ENCODE assay signal across 16 cellular contexts in the genomic region with DNA sequence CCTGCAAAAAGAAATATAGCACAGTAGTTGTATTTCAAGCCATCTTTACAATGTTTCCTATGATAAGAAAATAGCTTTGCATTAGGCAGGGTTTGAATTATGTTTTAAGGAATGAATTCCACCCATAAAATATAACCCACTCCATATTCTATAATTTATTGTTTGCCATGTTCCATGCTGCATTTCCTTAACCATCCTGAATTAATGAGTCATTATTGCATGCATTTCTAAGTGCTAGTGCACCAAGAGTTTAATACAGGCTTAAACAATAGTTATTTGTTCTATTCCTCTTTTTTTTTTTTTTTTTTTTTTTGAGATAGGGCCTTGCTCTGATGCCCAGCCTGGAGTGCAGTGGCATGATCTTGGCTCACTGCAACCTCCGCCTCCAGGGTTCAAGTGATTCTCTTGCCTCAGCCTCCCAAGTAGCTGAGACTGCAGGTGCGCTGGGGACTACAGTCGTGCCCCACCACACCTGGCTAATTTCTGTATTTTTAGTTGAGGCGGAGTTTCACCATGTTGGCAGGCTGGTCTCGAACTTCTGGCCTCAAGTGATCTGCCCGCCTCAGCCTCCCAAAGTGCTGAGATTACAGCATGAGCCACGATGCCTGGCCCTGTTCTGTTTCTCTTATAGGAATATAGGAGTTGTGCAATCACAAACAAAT. TPM values are rescaled to one million over a fixed set of nuclear protein-coding genes. Genes with fewer than 3 reads are reported as not detected.
DNase-seq lines count a peak whose midpoint lies in the region; ATAC-seq, FAIRE-seq and TF ChIP-seq lines count a peak whose summit lies in the region.
"Had no signal": no experiment of that assay in that cellular context is flagged by ENCODE, and none has a peak within 500 bp of the region (broad histone marks: within the 10 kb centered on the region; RNA-seq: fewer than 3 reads in every experiment).

No MANE protein-coding gene starts in this region.

- no peak overlapping the region for H3K4me3 Mint-ChIP-seq in stimulated activated naive B cell treated with anti-CD40 and anti-IgM and Interleukin-4, amounts not matched to agents 10 μg/mL and 1 μg/mL and 100 μg/mL, for 72 hours
- H3K4me3 Mint-ChIP-seq: endodermal cell; T-helper 1 cell treated with Interleukin-12 subunit alpha and Interleukin-12 subunit beta and Interleukin-4 antibody, amounts not matched to agents 30 μg/mL and 1 μg/mL, for 36 hours had no signal

- no peak for TF ChIP-seq POLR2A in endothelial cell of umbilical vein (IDR thresholded peaks at IDR 0.05; ENCODE audit: low read depth, low read length)

- no peak overlapping the region for H2AFZ ChIP-seq in endothelial cell of umbilical vein (ENCODE audit: low read depth, low read length)
- H2AFZ ChIP-seq: PC-9 had no signal

- in situ Hi-C loops in KBM-7 (cut with MboI; ENCODE audit: low pct_unique_long_range_greater_than_20kb, low sequenced_read_pairs): no loop called here

- no peaks in the 10 kb centered on the region for H3K79me2 ChIP-seq in endothelial cell of umbilical vein (ENCODE audit: control insufficient read depth, insufficient read depth, low read length)

- peaks cover 35 to 39% of the 10 kb centered on the region in 2 donors for H3K36me3 Mint-ChIP-seq in stimulated activated naive B cell treated with anti-CD40 and anti-IgM and Interleukin-4, amounts not matched to agents 10 μg/mL and 1 μg/mL and 100 μg/mL, for 72 hours

- no peaks in the 10 kb centered on the region for H3K27me3 ChIP-seq in endothelial cell of umbilical vein (ENCODE audit: control insufficient read depth in 2 of 2, insufficient read depth in 2 of 2, low read length in 2 of 2)
- H3K27me3 ChIP-seq: BLaER1 treated with 17β-estradiol and CSF1 and Interleukin-3, amounts not matched to agents 10 nM and 100 nM had no signal

- peak; percentile 13 for ATAC-seq in GM21576 (IDR thresholded peaks at IDR 0.05; ENCODE audit: unreplicated experiment)
- ATAC-seq in stimulated activated naive B cell treated with anti-CD40 and anti-IgM and Interleukin-4, amounts not matched to agents 10 μg/mL and 1 μg/mL and 100 μg/mL, for 72 hours (replicated peaks): peak; percentile 4 to 20

- POLR2A ChIA-PET in endothelial cell of umbilical vein (lab: Charles Lee): no interaction called here

- peaks cover 8% of the 10 kb centered on the region for H3K4me1 ChIP-seq in endothelial cell of umbilical vein (ENCODE audit: control insufficient read depth, extremely low read depth, insufficient read depth, low read length)

- no peaks in the 10 kb centered on the region for H3K9me1 ChIP-seq in endothelial cell of umbilical vein (replicated peaks; ENCODE audit: control insufficient read depth, extremely low read depth, insufficient read depth, low read length)

- no peak for FAIRE-seq in endothelial cell of umbilical vein (lab: Jason Lieb, UNC)

- H3K9me3 ChIP-seq in endothelial cell of umbilical vein (replicated peaks; ENCODE audit: control insufficient read depth, insufficient read depth, low read length): no peaks in the 10 kb centered on the region
- H3K9me3 ChIP-seq: mucosa of descending colon had no signal

- DNase-seq in LHCN-M2 (ENCODE audit: low read depth) (peak; percentile 6), endothelial cell of umbilical vein (ENCODE audit: low read depth, low spot score) (no peak), SKM-1 (lab: John Stamatoyannopoulos, UW; ENCODE audit: unreplicated experiment) (no peak), KBM-7 (no peak), activated T-cell treated with anti-CD3 and anti-CD28 coated beads for 4 hours (no peak)
- DNase-seq in stimulated activated naive B cell treated with anti-CD40 and anti-IgM and Interleukin-4, amounts not matched to agents 10 μg/mL and 1 μg/mL and 100 μg/mL, for 72 hours: no peak
- DNase-seq: activated CD4-positive, CD25-positive, alpha-beta regulatory T cell; activated naive CD4-positive, alpha-beta T cell treated with anti-CD3 and anti-CD28 coated beads, Interleukin-2, amount 50 U/mL, for 16 hours; DND-41 had no signal

- TF ChIP-seq CTCF in endothelial cell of umbilical vein (IDR thresholded peaks at IDR 0.05; ENCODE audit: extremely low read depth in 1 of 2, insufficient read depth in 1 of 2, low read depth in 1 of 2, low read length in 2 of 2): no peak

- H3K27ac ChIP-seq in endothelial cell of umbilical vein (ENCODE audit: insufficient read depth, low read depth, low read length): peak overlapping the region; percentile 31
- H3K27ac ChIP-seq: BLaER1 treated with 17β-estradiol and CSF1 and Interleukin-3, amounts not matched to agents 10 nM and 100 nM had no signal

- H3K4me3 ChIP-seq in endothelial cell of umbilical vein (replicated peaks in 1 of 3; ENCODE audit: insufficient read depth in 1 of 3, low read depth in 1 of 3, low read length in 3 of 3): no peak overlapping the region
- H3K4me3 ChIP-seq: BLaER1 treated with 17β-estradiol and CSF1 and Interleukin-3, amounts not matched to agents 10 nM and 100 nM; mucosa of descending colon; PC-9 had no signal

- intact Hi-C loops in endothelial cell of umbilical vein (cut with micrococcal nuclease): loop anchor here (1.0 to 2.0 kb wide), 2 partner anchors 64 to 75 kb away; a partner anchor contains a TSS

- CTCF ChIA-PET in endothelial cell of umbilical vein (lab: Charles Lee): interaction anchor here (1.0 to 4.6 kb wide), 11 partner anchors 9 to 290 kb away, joined by 3 to 48 read pairs (median 5); no protein-coding TSS in a partner anchor

- no peaks in the 10 kb centered on the region for H3K27me3 Mint-ChIP-seq in stimulated activated naive B cell treated with anti-CD40 and anti-IgM and Interleukin-4, amounts not matched to agents 10 μg/mL and 1 μg/mL and 100 μg/mL, for 72 hours
- H3K27me3 Mint-ChIP-seq: progenitor cell of endocrine pancreas had no signal

- no TSS peak for BruUV-seq in endothelial cell of umbilical vein (replicated peaks; lab: Mats Ljungman, UMichigan)

- no peaks in the 10 kb centered on the region for H3K36me3 ChIP-seq in endothelial cell of umbilical vein (ENCODE audit: control insufficient read depth in 2 of 2, extremely low read depth in 1 of 2, insufficient read depth in 2 of 2, low read length in 2 of 2)

- H3K4me2 ChIP-seq in endothelial cell of umbilical vein (ENCODE audit: insufficient read depth, low read length): no peak overlapping the region
- H3K4me2 ChIP-seq: BLaER1 treated with 17β-estradiol and CSF1 and Interleukin-3, amounts not matched to agents 10 nM and 100 nM had no signal

- dilution Hi-C loops in endothelial cell of umbilical vein (cut with MboI; ENCODE audit: extremely low pct_ligation_motif_present, low sequenced_read_pairs): no loop called here

- no peaks in the 10 kb centered on the region for H3K9me3 Mint-ChIP-seq in stimulated activated naive B cell treated with anti-CD40 and anti-IgM and Interleukin-4, amounts not matched to agents 10 μg/mL and 1 μg/mL and 100 μg/mL, for 72 hours
- H3K9me3 Mint-ChIP-seq: T-helper 1 cell treated with Interleukin-12 subunit alpha and Interleukin-12 subunit beta and Interleukin-4 antibody, amounts not matched to agents 30 μg/mL and 1 μg/mL, for 36 hours had no signal

- peaks cover 4 to 6% of the 10 kb centered on the region in 2 donors for H3K4me1 Mint-ChIP-seq in stimulated activated naive B cell treated with anti-CD40 and anti-IgM and Interleukin-4, amounts not matched to agents 10 μg/mL and 1 μg/mL and 100 μg/mL, for 72 hours

- peak overlapping the region; percentile 42 for H3K27ac Mint-ChIP-seq in stimulated activated naive B cell treated with anti-CD40 and anti-IgM and Interleukin-4, amounts not matched to agents 10 μg/mL and 1 μg/mL and 100 μg/mL, for 72 hours
- H3K27ac Mint-ChIP-seq: endodermal cell; progenitor cell of endocrine pancreas; T-helper 1 cell treated with Interleukin-12 subunit alpha and Interleukin-12 subunit beta and Interleukin-4 antibody, amounts not matched to agents 30 μg/mL and 1 μg/mL, for 36 hours had no signal

- H4K20me1 ChIP-seq in endothelial cell of umbilical vein (replicated peaks; ENCODE audit: control insufficient read depth, extremely low read depth, insufficient read depth, low read length): no peaks in the 10 kb centered on the region
- H4K20me1 ChIP-seq: BLaER1 treated with 17β-estradiol and CSF1 and Interleukin-3, amounts not matched to agents 10 nM and 100 nM had no signal

- H3K9ac ChIP-seq in endothelial cell of umbilical vein (replicated peaks; ENCODE audit: extremely low read depth, insufficient read depth, low read length): no peak overlapping the region
- H3K9ac ChIP-seq: BLaER1 treated with 17β-estradiol and CSF1 and Interleukin-3, amounts not matched to agents 10 nM and 100 nM had no signal

TF ChIP-seq in endothelial cell of umbilical vein, 7 proteins besides CTCF, POLR2A, EP300 and RAD21:
- TF ChIP-seq MYC (IDR thresholded peaks at IDR 0.05; ENCODE audit: low read depth, low read length): no peak

RNA-seq across cellular contexts. Expression of a gene that starts 45.4 kb away (rescaled TPM):
- total RNA-seq in LHCN-M2 (2014; rRNA removed) (11.9 and 14.7 TPM in 2 replicates), endothelial cell of umbilical vein (13.7 and 14.6 TPM in 2 replicates)
- 3.0 TPM for polyA plus RNA-seq in LHCN-M2 (2012)
- polyA plus RNA-seq in endothelial cell of umbilical vein: 2.0 and 2.8 TPM in 2 replicates
- polyA plus RNA-seq in endothelial cell of umbilical vein (2011; cell fraction: cytosol; rRNA removed): 2.4 and 2.5 TPM in 2 replicates
- polyA plus RNA-seq in endothelial cell of umbilical vein (2011; cell fraction: nucleus; rRNA removed): 6.7 and 7.4 TPM in 2 replicates
- 8.2 and 9.0 TPM in 2 replicates for polyA plus RNA-seq in endothelial cell of umbilical vein (2012)
- polyA minus RNA-seq in endothelial cell of umbilical vein: 15.7 and 16.2 TPM in 2 replicates
- polyA minus RNA-seq in endothelial cell of umbilical vein (2011; cell fraction: cytosol; rRNA and poly(A)+ RNA removed): 2.4 TPM
- polyA minus RNA-seq in endothelial cell of umbilical vein (2011; cell fraction: nucleus; rRNA and poly(A)+ RNA removed): 16.5 and 19.7 TPM in 2 replicates
